In the genomic region with DNA sequence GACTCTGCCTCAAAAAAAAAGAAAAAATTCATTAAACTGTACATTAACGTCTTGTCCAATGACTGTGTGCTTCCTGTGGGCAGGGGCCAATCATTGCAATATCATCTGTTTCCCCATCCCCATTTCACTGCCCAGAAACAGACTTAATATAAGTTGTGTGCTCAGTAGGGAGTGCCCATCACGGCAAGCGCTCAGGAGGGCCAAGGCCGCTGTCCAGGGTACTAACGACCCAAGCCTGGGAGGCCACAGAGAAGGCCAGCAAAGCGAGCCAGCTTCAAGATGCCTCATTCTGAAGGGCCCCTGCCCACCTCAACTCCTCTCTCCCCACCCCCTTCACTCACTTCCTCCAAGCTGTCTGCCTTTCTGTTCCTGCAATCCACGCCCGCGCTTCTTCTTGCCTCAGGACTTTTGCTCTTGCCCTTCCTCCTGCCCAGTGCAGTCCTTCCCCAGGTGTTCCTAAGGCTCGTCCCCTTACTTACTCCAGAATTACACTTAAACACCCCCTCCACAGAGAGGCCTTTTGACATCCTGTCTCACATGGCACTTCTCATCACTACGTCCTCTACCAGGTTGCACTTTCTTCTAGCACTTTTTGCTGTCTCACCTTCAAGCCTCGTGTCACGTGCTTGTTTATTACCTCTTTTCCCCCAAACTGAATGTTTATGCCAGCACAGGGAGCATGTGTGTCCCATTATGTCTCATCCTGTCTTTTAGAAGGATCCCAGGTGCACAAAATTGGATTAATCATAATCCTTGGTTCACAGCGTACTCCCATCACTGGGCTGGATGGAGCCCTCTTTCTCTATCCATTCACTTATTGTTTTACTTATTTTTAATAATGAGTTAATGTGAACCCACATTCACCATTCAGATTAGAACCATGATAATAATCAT, we compare ENCODE assay signal across 1 cellular context.
TF ChIP-seq lines count a peak whose summit lies in the region.

No MANE protein-coding gene starts in this region.

TF ChIP-seq in K562, 482 proteins besides CTCF, POLR2A, EP300 and RAD21 (continued from another document and continues in another):
- TF ChIP-seq, protein P1, sequence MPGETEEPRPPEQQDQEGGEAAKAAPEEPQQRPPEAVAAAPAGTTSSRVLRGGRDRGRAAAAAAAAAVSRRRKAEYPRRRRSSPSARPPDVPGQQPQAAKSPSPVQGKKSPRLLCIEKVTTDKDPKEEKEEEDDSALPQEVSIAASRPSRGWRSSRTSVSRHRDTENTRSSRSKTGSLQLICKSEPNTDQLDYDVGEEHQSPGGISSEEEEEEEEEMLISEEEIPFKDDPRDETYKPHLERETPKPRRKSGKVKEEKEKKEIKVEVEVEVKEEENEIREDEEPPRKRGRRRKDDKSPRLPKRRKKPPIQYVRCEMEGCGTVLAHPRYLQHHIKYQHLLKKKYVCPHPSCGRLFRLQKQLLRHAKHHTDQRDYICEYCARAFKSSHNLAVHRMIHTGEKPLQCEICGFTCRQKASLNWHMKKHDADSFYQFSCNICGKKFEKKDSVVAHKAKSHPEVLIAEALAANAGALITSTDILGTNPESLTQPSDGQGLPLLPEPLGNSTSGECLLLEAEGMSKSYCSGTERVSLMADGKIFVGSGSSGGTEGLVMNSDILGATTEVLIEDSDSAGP (CRISPR knock-in tag; IDR thresholded peaks at IDR 0.05): no peak
- TF ChIP-seq RCOR1 (IDR thresholded peaks at IDR 0.05; ENCODE audit: borderline replicate concordance in 1 of 2, low read depth in 2 of 2, low read length in 2 of 2) (peak in 1 of 2 experiments; percentile 51; a peak in 1 of 4 replicates), TEAD1 (CRISPR knock-in tag; IDR thresholded peaks at IDR 0.05) (peak in 1 of 2 experiments; percentile 46; a peak in 1 of 4 replicates), ETS2 (tag; IDR thresholded peaks at IDR 0.05; ENCODE audit: borderline replicate concordance, poor library complexity, severe bottlenecking) (no peak), GATA2 (CRISPR knock-in tag; IDR thresholded peaks at IDR 0.05) (no peak), DIDO1 (tag; IDR thresholded peaks at IDR 0.05; ENCODE audit: low read depth) (no peak), ZNF79 (CRISPR knock-in tag; IDR thresholded peaks at IDR 0.05; ENCODE audit: low read depth) (no peak), NCOA1 (IDR thresholded peaks at IDR 0.05; ENCODE audit: low read depth) (peak; percentile 42; the same call in 1 of the 2 replicates), ZNF146 (CRISPR knock-in tag; IDR thresholded peaks at IDR 0.05; ENCODE audit: unreplicated experiment) (no peak), PHTF2 (CRISPR knock-in tag; IDR thresholded peaks at IDR 0.05) (no peak), MAFF (IDR thresholded peaks at IDR 0.05; ENCODE audit: low read length) (no peak), ZNF232 (CRISPR knock-in tag; IDR thresholded peaks at IDR 0.05) (peak; percentile 54; the same call in 1 of the 2 replicates), ZNF239 (CRISPR knock-in tag; IDR thresholded peaks at IDR 0.05) (no peak), IRF2 (CRISPR knock-in tag; IDR thresholded peaks at IDR 0.05) (0 out of 2 replicates have a peak, but pooled peaks have one; percentile 28), ETV6 (IDR thresholded peaks at IDR 0.05; ENCODE audit: borderline replicate concordance in 1 of 2, low read depth in 2 of 2, low read length in 1 of 2) (no peak), ETV6 (CRISPR knock-in tag; IDR thresholded peaks at IDR 0.05; ENCODE audit: borderline replicate concordance) (0 out of 2 replicates have a peak, but pooled peaks have one; percentile 46), NFRKB (IDR thresholded peaks at IDR 0.05; ENCODE audit: low read depth) (no peak), ZFX (CRISPR knock-in tag; IDR thresholded peaks at IDR 0.05) (no peak), MYC (IDR thresholded peaks at IDR 0.05; ENCODE audit: low read depth, low read length) (no peak), MYC (CRISPR knock-in tag; IDR thresholded peaks at IDR 0.05; ENCODE audit: borderline replicate concordance, low read depth) (no peak), PTRF (tag; IDR thresholded peaks at IDR 0.05) (0 out of 2 replicates have a peak, but pooled peaks have one; percentile 22), KLF13 (tag; IDR thresholded peaks at IDR 0.05; ENCODE audit: borderline replicate concordance, low read depth) (no peak), LEF1 (IDR thresholded peaks at IDR 0.05) (no peak), MCM3 (IDR thresholded peaks at IDR 0.05) (no peak), JUND (IDR thresholded peaks at IDR 0.05; ENCODE audit: borderline replicate concordance, low read depth, low read length) (no peak), JUND (tag; IDR thresholded peaks at IDR 0.05; ENCODE audit: borderline replicate concordance, low read depth, low read length) (no peak), XRCC5 (IDR thresholded peaks at IDR 0.05; ENCODE audit: low read depth, low read length) (no peak; the same call in 1 of the 2 replicates), RBM34 (IDR thresholded peaks at IDR 0.05; ENCODE audit: borderline replicate concordance, insufficient read depth, low read length) (no peak), JUNB (CRISPR knock-in tag; conservative IDR thresholded peaks at IDR 0.05) (no peak), MEF2A (IDR thresholded peaks at IDR 0.05; ENCODE audit: control insufficient read depth, low read depth, low read length) (no peak), ZNF766 (CRISPR knock-in tag; conservative IDR thresholded peaks at IDR 0.05) (peak; percentile 56; the same call in 1 of the 2 replicates), MIER1 (IDR thresholded peaks at IDR 0.05; ENCODE audit: low read depth) (peak; percentile 96), MTA3 (IDR thresholded peaks at IDR 0.05; ENCODE audit: borderline replicate concordance) (no peak)
- TF ChIP-seq, protein P2, sequence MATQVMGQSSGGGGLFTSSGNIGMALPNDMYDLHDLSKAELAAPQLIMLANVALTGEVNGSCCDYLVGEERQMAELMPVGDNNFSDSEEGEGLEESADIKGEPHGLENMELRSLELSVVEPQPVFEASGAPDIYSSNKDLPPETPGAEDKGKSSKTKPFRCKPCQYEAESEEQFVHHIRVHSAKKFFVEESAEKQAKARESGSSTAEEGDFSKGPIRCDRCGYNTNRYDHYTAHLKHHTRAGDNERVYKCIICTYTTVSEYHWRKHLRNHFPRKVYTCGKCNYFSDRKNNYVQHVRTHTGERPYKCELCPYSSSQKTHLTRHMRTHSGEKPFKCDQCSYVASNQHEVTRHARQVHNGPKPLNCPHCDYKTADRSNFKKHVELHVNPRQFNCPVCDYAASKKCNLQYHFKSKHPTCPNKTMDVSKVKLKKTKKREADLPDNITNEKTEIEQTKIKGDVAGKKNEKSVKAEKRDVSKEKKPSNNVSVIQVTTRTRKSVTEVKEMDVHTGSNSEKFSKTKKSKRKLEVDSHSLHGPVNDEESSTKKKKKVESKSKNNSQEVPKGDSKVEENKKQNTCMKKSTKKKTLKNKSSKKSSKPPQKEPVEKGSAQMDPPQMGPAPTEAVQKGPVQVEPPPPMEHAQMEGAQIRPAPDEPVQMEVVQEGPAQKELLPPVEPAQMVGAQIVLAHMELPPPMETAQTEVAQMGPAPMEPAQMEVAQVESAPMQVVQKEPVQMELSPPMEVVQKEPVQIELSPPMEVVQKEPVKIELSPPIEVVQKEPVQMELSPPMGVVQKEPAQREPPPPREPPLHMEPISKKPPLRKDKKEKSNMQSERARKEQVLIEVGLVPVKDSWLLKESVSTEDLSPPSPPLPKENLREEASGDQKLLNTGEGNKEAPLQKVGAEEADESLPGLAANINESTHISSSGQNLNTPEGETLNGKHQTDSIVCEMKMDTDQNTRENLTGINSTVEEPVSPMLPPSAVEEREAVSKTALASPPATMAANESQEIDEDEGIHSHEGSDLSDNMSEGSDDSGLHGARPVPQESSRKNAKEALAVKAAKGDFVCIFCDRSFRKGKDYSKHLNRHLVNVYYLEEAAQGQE (CRISPR knock-in tag; IDR thresholded peaks at IDR 0.05; ENCODE audit: low read depth): peak; percentile 95
- TF ChIP-seq, protein P3, sequence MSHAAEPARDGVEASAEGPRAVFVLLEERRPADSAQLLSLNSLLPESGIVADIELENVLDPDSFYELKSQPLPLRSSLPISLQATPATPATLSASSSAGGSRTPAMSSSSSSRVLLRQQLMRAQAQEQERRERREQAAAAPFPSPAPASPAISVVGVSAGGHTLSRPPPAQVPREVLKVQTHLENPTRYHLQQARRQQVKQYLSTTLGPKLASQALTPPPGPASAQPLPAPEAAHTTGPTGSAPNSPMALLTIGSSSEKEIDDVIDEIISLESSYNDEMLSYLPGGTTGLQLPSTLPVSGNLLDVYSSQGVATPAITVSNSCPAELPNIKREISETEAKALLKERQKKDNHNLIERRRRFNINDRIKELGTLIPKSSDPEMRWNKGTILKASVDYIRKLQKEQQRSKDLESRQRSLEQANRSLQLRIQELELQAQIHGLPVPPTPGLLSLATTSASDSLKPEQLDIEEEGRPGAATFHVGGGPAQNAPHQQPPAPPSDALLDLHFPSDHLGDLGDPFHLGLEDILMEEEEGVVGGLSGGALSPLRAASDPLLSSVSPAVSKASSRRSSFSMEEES (CRISPR knock-in tag; IDR thresholded peaks at IDR 0.05): peak; percentile 17; the same call in 1 of the 2 replicates
- TF ChIP-seq, protein P4, sequence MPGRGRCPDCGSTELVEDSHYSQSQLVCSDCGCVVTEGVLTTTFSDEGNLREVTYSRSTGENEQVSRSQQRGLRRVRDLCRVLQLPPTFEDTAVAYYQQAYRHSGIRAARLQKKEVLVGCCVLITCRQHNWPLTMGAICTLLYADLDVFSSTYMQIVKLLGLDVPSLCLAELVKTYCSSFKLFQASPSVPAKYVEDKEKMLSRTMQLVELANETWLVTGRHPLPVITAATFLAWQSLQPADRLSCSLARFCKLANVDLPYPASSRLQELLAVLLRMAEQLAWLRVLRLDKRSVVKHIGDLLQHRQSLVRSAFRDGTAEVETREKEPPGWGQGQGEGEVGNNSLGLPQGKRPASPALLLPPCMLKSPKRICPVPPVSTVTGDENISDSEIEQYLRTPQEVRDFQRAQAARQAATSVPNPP (IDR thresholded peaks at IDR 0.05; ENCODE audit: borderline replicate concordance, insufficient read depth, insufficient read length): no peak
- TF ChIP-seq, protein P5, sequence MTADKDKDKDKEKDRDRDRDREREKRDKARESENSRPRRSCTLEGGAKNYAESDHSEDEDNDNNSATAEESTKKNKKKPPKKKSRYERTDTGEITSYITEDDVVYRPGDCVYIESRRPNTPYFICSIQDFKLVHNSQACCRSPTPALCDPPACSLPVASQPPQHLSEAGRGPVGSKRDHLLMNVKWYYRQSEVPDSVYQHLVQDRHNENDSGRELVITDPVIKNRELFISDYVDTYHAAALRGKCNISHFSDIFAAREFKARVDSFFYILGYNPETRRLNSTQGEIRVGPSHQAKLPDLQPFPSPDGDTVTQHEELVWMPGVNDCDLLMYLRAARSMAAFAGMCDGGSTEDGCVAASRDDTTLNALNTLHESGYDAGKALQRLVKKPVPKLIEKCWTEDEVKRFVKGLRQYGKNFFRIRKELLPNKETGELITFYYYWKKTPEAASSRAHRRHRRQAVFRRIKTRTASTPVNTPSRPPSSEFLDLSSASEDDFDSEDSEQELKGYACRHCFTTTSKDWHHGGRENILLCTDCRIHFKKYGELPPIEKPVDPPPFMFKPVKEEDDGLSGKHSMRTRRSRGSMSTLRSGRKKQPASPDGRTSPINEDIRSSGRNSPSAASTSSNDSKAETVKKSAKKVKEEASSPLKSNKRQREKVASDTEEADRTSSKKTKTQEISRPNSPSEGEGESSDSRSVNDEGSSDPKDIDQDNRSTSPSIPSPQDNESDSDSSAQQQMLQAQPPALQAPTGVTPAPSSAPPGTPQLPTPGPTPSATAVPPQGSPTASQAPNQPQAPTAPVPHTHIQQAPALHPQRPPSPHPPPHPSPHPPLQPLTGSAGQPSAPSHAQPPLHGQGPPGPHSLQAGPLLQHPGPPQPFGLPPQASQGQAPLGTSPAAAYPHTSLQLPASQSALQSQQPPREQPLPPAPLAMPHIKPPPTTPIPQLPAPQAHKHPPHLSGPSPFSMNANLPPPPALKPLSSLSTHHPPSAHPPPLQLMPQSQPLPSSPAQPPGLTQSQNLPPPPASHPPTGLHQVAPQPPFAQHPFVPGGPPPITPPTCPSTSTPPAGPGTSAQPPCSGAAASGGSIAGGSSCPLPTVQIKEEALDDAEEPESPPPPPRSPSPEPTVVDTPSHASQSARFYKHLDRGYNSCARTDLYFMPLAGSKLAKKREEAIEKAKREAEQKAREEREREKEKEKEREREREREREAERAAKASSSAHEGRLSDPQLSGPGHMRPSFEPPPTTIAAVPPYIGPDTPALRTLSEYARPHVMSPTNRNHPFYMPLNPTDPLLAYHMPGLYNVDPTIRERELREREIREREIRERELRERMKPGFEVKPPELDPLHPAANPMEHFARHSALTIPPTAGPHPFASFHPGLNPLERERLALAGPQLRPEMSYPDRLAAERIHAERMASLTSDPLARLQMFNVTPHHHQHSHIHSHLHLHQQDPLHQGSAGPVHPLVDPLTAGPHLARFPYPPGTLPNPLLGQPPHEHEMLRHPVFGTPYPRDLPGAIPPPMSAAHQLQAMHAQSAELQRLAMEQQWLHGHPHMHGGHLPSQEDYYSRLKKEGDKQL (CRISPR knock-in tag; IDR thresholded peaks at IDR 0.05; ENCODE audit: borderline replicate concordance): no peak
- TF ChIP-seq, protein P6, sequence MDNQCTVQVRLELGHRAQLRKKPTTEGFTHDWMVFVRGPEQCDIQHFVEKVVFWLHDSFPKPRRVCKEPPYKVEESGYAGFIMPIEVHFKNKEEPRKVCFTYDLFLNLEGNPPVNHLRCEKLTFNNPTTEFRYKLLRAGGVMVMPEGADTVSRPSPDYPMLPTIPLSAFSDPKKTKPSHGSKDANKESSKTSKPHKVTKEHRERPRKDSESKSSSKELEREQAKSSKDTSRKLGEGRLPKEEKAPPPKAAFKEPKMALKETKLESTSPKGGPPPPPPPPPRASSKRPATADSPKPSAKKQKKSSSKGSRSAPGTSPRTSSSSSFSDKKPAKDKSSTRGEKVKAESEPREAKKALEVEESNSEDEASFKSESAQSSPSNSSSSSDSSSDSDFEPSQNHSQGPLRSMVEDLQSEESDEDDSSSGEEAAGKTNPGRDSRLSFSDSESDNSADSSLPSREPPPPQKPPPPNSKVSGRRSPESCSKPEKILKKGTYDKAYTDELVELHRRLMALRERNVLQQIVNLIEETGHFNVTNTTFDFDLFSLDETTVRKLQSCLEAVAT (IDR thresholded peaks at IDR 0.05): no peak
- TF ChIP-seq, protein P7, sequence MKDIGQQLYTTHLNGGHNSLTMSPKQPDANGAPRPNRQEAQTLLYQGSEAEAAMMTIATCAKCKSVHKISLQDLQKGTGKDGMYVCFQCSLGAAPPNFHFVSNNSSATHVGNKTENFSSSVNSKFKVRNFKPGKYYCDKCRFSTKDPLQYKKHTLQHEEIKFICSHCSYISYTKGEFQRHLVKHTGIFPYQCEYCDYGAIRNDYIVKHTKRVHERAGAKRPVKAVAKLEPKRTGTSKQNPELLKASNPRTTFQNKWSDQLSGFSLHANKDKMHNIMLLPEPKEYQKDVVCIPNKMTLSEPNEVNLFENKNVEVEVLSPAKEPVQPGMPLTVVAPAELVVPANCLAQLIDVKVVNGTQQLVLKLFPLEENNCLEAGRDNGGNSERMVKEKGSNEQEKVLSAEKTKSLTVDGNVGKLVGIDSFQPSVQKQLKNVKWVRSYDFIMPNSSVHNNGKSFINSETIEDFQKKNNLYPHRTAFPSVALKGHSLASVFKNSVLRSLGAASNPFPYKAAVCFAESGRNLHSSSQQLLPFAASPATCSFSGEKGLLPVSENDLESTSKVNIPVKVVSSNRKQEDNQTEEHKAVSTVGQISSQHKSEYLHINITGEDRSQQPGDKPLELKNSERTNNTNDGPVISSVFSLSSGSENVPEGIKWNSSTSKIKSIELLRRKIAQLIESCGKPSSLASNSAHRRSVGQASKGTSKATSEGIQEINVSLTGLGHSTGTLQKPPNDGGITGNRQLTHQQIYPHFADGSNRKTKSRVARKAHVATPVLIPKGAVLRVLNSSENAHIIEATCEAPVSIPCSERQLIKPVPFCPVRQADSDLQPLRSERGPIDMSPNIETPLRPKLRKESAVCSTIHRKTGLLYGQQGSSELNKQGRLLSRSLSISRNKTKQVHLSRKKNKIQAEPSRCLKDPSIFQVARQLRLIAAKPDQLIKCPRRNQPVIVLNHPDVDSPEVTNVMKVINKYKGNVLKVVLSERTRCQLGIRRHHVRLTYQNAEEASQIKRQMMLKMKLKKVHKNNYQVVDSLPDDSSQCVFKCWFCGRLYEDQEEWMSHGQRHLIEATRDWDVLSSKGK (CRISPR knock-in tag; IDR thresholded peaks at IDR 0.05): no peak
